In genomic region chr2:24743914-24744313, GRCh38 we compare ENCODE assay signal across 28 cellular contexts. TPM values are rescaled to one million over a fixed set of nuclear protein-coding genes. Genes with fewer than 3 reads are reported as not detected.
DNase-seq lines count a peak whose midpoint lies in the region; ATAC-seq, FAIRE-seq and TF ChIP-seq lines count a peak whose summit lies in the region.
"Had no signal": no experiment of that assay in that cellular context is flagged by ENCODE, and none has a peak within 500 bp of the region (broad histone marks: within the 10 kb centered on the region; RNA-seq: fewer than 3 reads in every experiment).

No MANE protein-coding gene starts in this region.

- no peaks in the 10 kb centered on the region for H3K27me3 ChIP-seq in endothelial cell of umbilical vein (ENCODE audit: control insufficient read depth in 2 of 2, insufficient read depth in 2 of 2, low read length in 2 of 2)
- H3K27me3 ChIP-seq in upper lobe of right lung: no peaks in the 10 kb centered on the region
- H3K27me3 ChIP-seq in trophoblast cell (ENCODE audit: insufficient read depth, low read length): no peaks in the 10 kb centered on the region
- H3K27me3 ChIP-seq: MG63 had no signal

- no peak overlapping the region for H3K4ac ChIP-seq in trophoblast cell (ENCODE audit: low read depth, low read length)

- no peak overlapping the region for H2BK5ac ChIP-seq in trophoblast cell (ENCODE audit: low read depth, low read length, poor library complexity)

- H3K9me1 ChIP-seq in endothelial cell of umbilical vein (replicated peaks; ENCODE audit: control insufficient read depth, extremely low read depth, insufficient read depth, low read length): no peaks in the 10 kb centered on the region

- H3K4me2 ChIP-seq in endothelial cell of umbilical vein (ENCODE audit: insufficient read depth, low read length) (no peak overlapping the region), trophoblast cell (ENCODE audit: low read length) (no peak overlapping the region)
- H3K4me2 ChIP-seq: GM23338 had no signal

- no peaks in the 10 kb centered on the region for H3K9me3 Mint-ChIP-seq in activated T-cell treated with anti-CD3 and anti-CD28 coated beads, Interleukin-2, amount 50 U/mL, for 24 hours
- no peaks in the 10 kb centered on the region for H3K9me3 Mint-ChIP-seq in natural killer cell
- H3K9me3 Mint-ChIP-seq: GM23338, H9 had no signal

- dilution Hi-C loops in endothelial cell of umbilical vein (cut with MboI; ENCODE audit: extremely low pct_ligation_motif_present, low sequenced_read_pairs): no loop called here

- no peak overlapping the region for H2BK120ac ChIP-seq in trophoblast cell (ENCODE audit: insufficient read depth, low read length, poor library complexity)

- H3K9ac ChIP-seq in endothelial cell of umbilical vein (replicated peaks; ENCODE audit: extremely low read depth, insufficient read depth, low read length) (no peak overlapping the region), trophoblast cell (ENCODE audit: low read length) (no peak overlapping the region)

- no peak for DNase-seq in activated T-cell treated with anti-CD3 and anti-CD28 coated beads, Interleukin-2, amount 50 U/mL, for 24 hours
- DNase-seq in activated T-cell treated with anti-CD3 and anti-CD28 coated beads for 4 hours: no peak
- DNase-seq in endothelial cell of umbilical vein (ENCODE audit: low read depth, low spot score): peak; percentile 7
- DNase-seq in natural killer cell: no peak
- no peak for DNase-seq in upper lobe of right lung
- no peak for DNase-seq in trophoblast cell
- no peak for DNase-seq in stimulated activated CD4-positive, alpha-beta T cell treated with anti-CD3 and anti-CD28 coated beads, Interleukin-4, amount 100 ng/mL, for 1 hour
- DNase-seq: DMS153, DND-41, H9, IMR-90, KG1, MG63, NCI-H1105 treated with DMSO at 0.1 percent for 48 hours, NCI-H146, NCI-H1930, NCI-H2107, NCI-H446, NCI-H524 treated with DMSO at 0.1 percent for 48 hours, NCI-H774, SIG-M5 had no signal

- ATAC-seq in natural killer cell (peak in 2 of 3 donors; percentile 13 to 51), upper lobe of right lung (peak; percentile 43), GM18858 (IDR thresholded peaks at IDR 0.05; ENCODE audit: unreplicated experiment) (no peak)
- ATAC-seq: GM23338 had no signal

- H3K4me1 ChIP-seq in endothelial cell of umbilical vein (ENCODE audit: control insufficient read depth, extremely low read depth, insufficient read depth, low read length) (no peaks in the 10 kb centered on the region), upper lobe of right lung (peaks cover 7% of the 10 kb centered on the region), trophoblast cell (ENCODE audit: control insufficient read depth in 1 of 2, insufficient read depth in 2 of 2, low read length in 2 of 2) (no peaks in the 10 kb centered on the region)

- no CpG with 5 or more reads among the region's 3 CpGs for WGBS in trophoblast cell (ENCODE audit: extremely low coverage, insufficient coverage, insufficient read length)

- H3K79me2 ChIP-seq in endothelial cell of umbilical vein (ENCODE audit: control insufficient read depth, insufficient read depth, low read length): no peaks in the 10 kb centered on the region
- H3K79me2 ChIP-seq in trophoblast cell (ENCODE audit: control insufficient read depth, insufficient read depth, low read length, poor library complexity): no peaks in the 10 kb centered on the region

- POLR2A ChIA-PET in endothelial cell of umbilical vein (lab: Charles Lee): no interaction called here

- no peak for FAIRE-seq in endothelial cell of umbilical vein (lab: Jason Lieb, UNC)
- FAIRE-seq: GM12892, RCC 7860 had no signal

- CTCF ChIA-PET in endothelial cell of umbilical vein (lab: Charles Lee): no interaction called here

- H3K36me3 Mint-ChIP-seq in activated T-cell treated with anti-CD3 and anti-CD28 coated beads, Interleukin-2, amount 50 U/mL, for 24 hours (ENCODE audit: low read depth): peaks cover 65% of the 10 kb centered on the region
- H3K36me3 Mint-ChIP-seq in natural killer cell: peaks cover 7% of the 10 kb centered on the region

- H3K4me1 Mint-ChIP-seq in activated T-cell treated with anti-CD3 and anti-CD28 coated beads, Interleukin-2, amount 50 U/mL, for 24 hours (ENCODE audit: low read depth): peaks cover 19% of the 10 kb centered on the region
- peaks cover 58 to 63% of the 10 kb centered on the region in 2 donors for H3K4me1 Mint-ChIP-seq in natural killer cell
- H3K4me1 Mint-ChIP-seq: B cell had no signal

- H2AK5ac ChIP-seq in trophoblast cell (ENCODE audit: low read length): no peak overlapping the region

- H3K27ac ChIP-seq in endothelial cell of umbilical vein (ENCODE audit: insufficient read depth, low read depth, low read length): no peak overlapping the region
- peak overlapping the region; percentile 14 for H3K27ac ChIP-seq in upper lobe of right lung
- H3K27ac ChIP-seq in trophoblast cell (ENCODE audit: low read depth, low read length): no peak overlapping the region
- H3K27ac ChIP-seq: 22Rv1, C4-2B had no signal

- no peak overlapping the region for H3K14ac ChIP-seq in trophoblast cell (ENCODE audit: low read length)

- TF ChIP-seq CTCF in endothelial cell of umbilical vein (IDR thresholded peaks at IDR 0.05; ENCODE audit: extremely low read depth in 1 of 2, insufficient read depth in 1 of 2, low read depth in 1 of 2, low read length in 2 of 2) (no peak), natural killer cell (IDR thresholded peaks at IDR 0.05) (no peak), upper lobe of right lung (IDR thresholded peaks at IDR 0.05) (no peak)

- H3K9me3 ChIP-seq in endothelial cell of umbilical vein (replicated peaks; ENCODE audit: control insufficient read depth, insufficient read depth, low read length): no peaks in the 10 kb centered on the region
- H3K9me3 ChIP-seq in upper lobe of right lung: no peaks in the 10 kb centered on the region
- H3K9me3 ChIP-seq in trophoblast cell (ENCODE audit: insufficient read depth, low read depth, low read length): no peaks in the 10 kb centered on the region
- H3K9me3 ChIP-seq: MG63 had no signal

- H3K4me3 ChIP-seq in endothelial cell of umbilical vein (replicated peaks in 1 of 3; ENCODE audit: insufficient read depth in 1 of 3, low read depth in 1 of 3, low read length in 3 of 3) (no peak overlapping the region), upper lobe of right lung (no peak overlapping the region), trophoblast cell (ENCODE audit: low read depth, low read length) (no peak overlapping the region)
- H3K4me3 ChIP-seq: GM23338, MG63 had no signal

- H4K8ac ChIP-seq in trophoblast cell (ENCODE audit: low read depth, low read length): no peak overlapping the region

- no peak overlapping the region for H4K12ac ChIP-seq in trophoblast cell (ENCODE audit: low read depth, low read length)

- no peaks in the 10 kb centered on the region for H4K20me1 ChIP-seq in endothelial cell of umbilical vein (replicated peaks; ENCODE audit: control insufficient read depth, extremely low read depth, insufficient read depth, low read length)

- no peaks in the 10 kb centered on the region for H3K79me1 ChIP-seq in trophoblast cell (ENCODE audit: low read length)

- H2AFZ ChIP-seq in endothelial cell of umbilical vein (ENCODE audit: low read depth, low read length) (no peak overlapping the region), trophoblast cell (ENCODE audit: insufficient read depth, low read length, poor library complexity) (no peak overlapping the region)
- H2AFZ ChIP-seq: GM23338 had no signal

- H3K4me3 Mint-ChIP-seq in activated T-cell treated with anti-CD3 and anti-CD28 coated beads, Interleukin-2, amount 50 U/mL, for 24 hours: no peak overlapping the region
- peak overlapping the region; percentile 52 for H3K4me3 Mint-ChIP-seq in natural killer cell
- H3K4me3 Mint-ChIP-seq: B cell, GM23338, H9 had no signal

- no peak overlapping the region for H3K23ac ChIP-seq in trophoblast cell (ENCODE audit: low read length)

- H2BK12ac ChIP-seq in trophoblast cell (ENCODE audit: low read length): no peak overlapping the region

- H4K91ac ChIP-seq in trophoblast cell (ENCODE audit: low read depth, low read length): no peak overlapping the region

- no peak overlapping the region for H3K18ac ChIP-seq in trophoblast cell (ENCODE audit: low read length)

- no peaks in the 10 kb centered on the region for H3K27me3 Mint-ChIP-seq in activated T-cell treated with anti-CD3 and anti-CD28 coated beads, Interleukin-2, amount 50 U/mL, for 24 hours
- H3K27me3 Mint-ChIP-seq in natural killer cell (ENCODE audit: low read depth in 2 of 2): no peaks in the 10 kb centered on the region
- H3K27me3 Mint-ChIP-seq: B cell had no signal

- H3K27ac Mint-ChIP-seq in activated T-cell treated with anti-CD3 and anti-CD28 coated beads, Interleukin-2, amount 50 U/mL, for 24 hours: peak overlapping the region; percentile 57
- H3K27ac Mint-ChIP-seq in natural killer cell: peak overlapping the region; percentile 88 to 98
- H3K27ac Mint-ChIP-seq: B cell, GM23338, H9 had no signal

- H3K36me3 ChIP-seq in endothelial cell of umbilical vein (ENCODE audit: control insufficient read depth in 2 of 2, extremely low read depth in 1 of 2, insufficient read depth in 2 of 2, low read length in 2 of 2) (peaks cover 0 to 6% of the 10 kb centered on the region in 2 experiments), upper lobe of right lung (peaks cover 44% of the 10 kb centered on the region), trophoblast cell (ENCODE audit: control insufficient read depth in 1 of 2, insufficient read depth in 2 of 2, low read length in 2 of 2) (no peaks in the 10 kb centered on the region)
- H3K36me3 ChIP-seq: MG63 had no signal

- intact Hi-C loops in endothelial cell of umbilical vein (cut with micrococcal nuclease): no loop called here
- intact Hi-C loops in natural killer cell (cut with micrococcal nuclease): no loop called here
- intact Hi-C loops in upper lobe of right lung (cut with DNase I): no loop called here

- no TSS peak for BruUV-seq in endothelial cell of umbilical vein (replicated peaks; lab: Mats Ljungman, UMichigan)

- TF ChIP-seq POLR2A in endothelial cell of umbilical vein (IDR thresholded peaks at IDR 0.05; ENCODE audit: low read depth, low read length): no peak

RNA-seq across cellular contexts. Expression of gene PTRHD1, which starts 49.3 kb away (rescaled TPM):
- 35.6 and 41.1 TPM in 2 replicates for total RNA-seq in endothelial cell of umbilical vein
- 68.8 and 86.6 TPM in 2 replicates for polyA plus RNA-seq in endothelial cell of umbilical vein
- 64.3 and 64.5 TPM in 2 replicates for polyA plus RNA-seq in endothelial cell of umbilical vein (2011; cell fraction: cytosol; rRNA removed)
- 15.5 and 18.8 TPM in 2 replicates for polyA plus RNA-seq in endothelial cell of umbilical vein (2011; cell fraction: nucleus; rRNA removed)
- 55.3 and 56.8 TPM in 2 replicates for polyA plus RNA-seq in endothelial cell of umbilical vein (2012)
- 28.8 and 30.4 TPM in 2 replicates for polyA minus RNA-seq in endothelial cell of umbilical vein
- 23.8 TPM for polyA minus RNA-seq in endothelial cell of umbilical vein (2011; cell fraction: cytosol; rRNA and poly(A)+ RNA removed)
- 9.1 and 10.0 TPM in 2 replicates for polyA minus RNA-seq in endothelial cell of umbilical vein (2011; cell fraction: nucleus; rRNA and poly(A)+ RNA removed)
- 10 to 100 TPM; 12.7 to 22.9 (median 15.9) TPM for total RNA-seq in natural killer cell
- total RNA-seq in upper lobe of right lung: 30.7 TPM
- 43.4 and 50.7 TPM in 2 replicates for polyA plus RNA-seq in trophoblast cell (2013)

RNA-seq across cellular contexts. Expression of gene CENPO, which starts 49.3 kb away (rescaled TPM):
- 42.2 and 45.3 TPM in 2 replicates for total RNA-seq in endothelial cell of umbilical vein
- polyA plus RNA-seq in endothelial cell of umbilical vein: 25.4 and 26.8 TPM in 2 replicates
- polyA plus RNA-seq in endothelial cell of umbilical vein (2011; cell fraction: cytosol; rRNA removed): 27.1 and 29.8 TPM in 2 replicates
- 58.5 and 73.9 TPM in 2 replicates for polyA plus RNA-seq in endothelial cell of umbilical vein (2011; cell fraction: nucleus; rRNA removed)
- polyA plus RNA-seq in endothelial cell of umbilical vein (2012): 18.1 and 31.8 TPM in 2 replicates
- polyA minus RNA-seq in endothelial cell of umbilical vein: 37.4 and 43.3 TPM in 2 replicates
- 20.9 TPM for polyA minus RNA-seq in endothelial cell of umbilical vein (2011; cell fraction: cytosol; rRNA and poly(A)+ RNA removed)
- polyA minus RNA-seq in endothelial cell of umbilical vein (2011; cell fraction: nucleus; rRNA and poly(A)+ RNA removed): 42.1 and 58.1 TPM in 2 replicates
- total RNA-seq in natural killer cell: 10 to 100 TPM in 2 of 3 donors, 1 to 10 TPM in 1; 8.1 to 15.1 (median 11.2) TPM
- 6.5 TPM for total RNA-seq in upper lobe of right lung
- 24.4 and 24.5 TPM in 2 replicates for polyA plus RNA-seq in trophoblast cell (2013)
